ENCODE assay signal across 7 cellular contexts in genomic region chr10:129424978-129425377, GRCh38.
"Had no signal": no experiment of that assay in that cellular context is flagged by ENCODE, and none has a peak within 500 bp of the region (broad histone marks: within the 10 kb centered on the region; RNA-seq: fewer than 3 reads in every experiment).

No MANE protein-coding gene starts in this region.

- ATAC-seq: HCT116 had no signal

- H3K36me3 ChIP-seq: HAP-1 had no signal

- DNase-seq: GOT3, H7, HFFc6, KBM-7 had no signal

- FAIRE-seq: HTR-8/SVneo had no signal

- H3K4me1 ChIP-seq: HAP-1 had no signal

- H3K4me3 ChIP-seq: HAP-1 had no signal

- H3K9me3 ChIP-seq: HAP-1 had no signal
